10 cellular contexts compared by ENCODE assay signal in the genomic region with DNA sequence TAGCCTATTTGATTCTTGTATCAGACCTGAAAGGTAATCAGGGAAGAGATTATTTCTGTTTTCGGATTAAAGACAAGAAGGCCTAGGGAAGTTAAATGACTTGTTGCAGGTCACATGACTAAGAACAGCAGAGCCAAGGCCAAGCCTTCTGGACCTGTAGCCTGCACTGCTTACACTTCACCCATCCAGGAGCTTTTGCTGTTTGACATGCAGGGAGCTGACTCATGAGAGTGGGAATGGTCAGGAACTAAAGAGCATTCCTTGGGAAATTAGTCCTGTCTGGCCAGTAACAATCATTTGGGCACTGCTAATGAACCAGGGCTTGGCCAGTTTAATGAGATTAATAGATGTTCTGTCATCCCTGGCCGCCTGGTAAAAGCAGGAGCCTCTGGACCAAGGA. TPM values are rescaled to one million over a fixed set of nuclear protein-coding genes. Genes with fewer than 3 reads are reported as not detected.
DNase-seq lines count a peak whose midpoint lies in the region; ATAC-seq lines count a peak whose summit lies in the region.
"Had no signal": no experiment of that assay in that cellular context is flagged by ENCODE, and none has a peak within 500 bp of the region (broad histone marks: within the 10 kb centered on the region; RNA-seq: fewer than 3 reads in every experiment).

No MANE protein-coding gene starts in this region.

- peaks cover 6% of the 10 kb centered on the region for H3K36me3 Mint-ChIP-seq in CD4-positive, CD25-positive, alpha-beta regulatory T cell
- H3K36me3 Mint-ChIP-seq in naive thymus-derived CD4-positive, alpha-beta T cell, result peaks cover 0 to 3% (median 2%) of the 10 kb centered on the region in 5 donors

- peaks cover 19% of the 10 kb centered on the region for H3K36me3 ChIP-seq in CD4-positive, CD25-positive, alpha-beta regulatory T cell (ENCODE audit: control insufficient read depth, insufficient read depth, low read length)
- H3K36me3 ChIP-seq in MG63, result peaks cover 10% of the 10 kb centered on the region; the same call in 1 of the 2 replicates
- H3K36me3 ChIP-seq in naive thymus-derived CD4-positive, alpha-beta T cell (ENCODE audit: control insufficient read depth in 2 of 3, insufficient read depth in 3 of 3, low read length in 3 of 3), result peaks cover 0 to 17% (median 0%) of the 10 kb centered on the region in 3 experiments

- peaks cover 13% of the 10 kb centered on the region for H3K4me1 ChIP-seq in CD4-positive, CD25-positive, alpha-beta regulatory T cell (ENCODE audit: control insufficient read depth, insufficient read depth, low read length, poor library complexity, severe bottlenecking)
- peaks cover 5 to 12% of the 10 kb centered on the region in 2 donors for H3K4me1 ChIP-seq in naive thymus-derived CD4-positive, alpha-beta T cell (ENCODE audit: control insufficient read depth in 2 of 2, insufficient read depth in 2 of 2, low read length in 2 of 2)

- peaks cover 0 to 2% (median 0%) of the 10 kb centered on the region in 7 donors for H3K9me3 Mint-ChIP-seq in CD4-positive, CD25-positive, alpha-beta regulatory T cell
- no peaks in the 10 kb centered on the region for H3K9me3 Mint-ChIP-seq in naive thymus-derived CD4-positive, alpha-beta T cell
- H3K9me3 Mint-ChIP-seq in stimulated activated naive CD8-positive, alpha-beta T cell treated with anti-CD3 and anti-CD28 coated beads, Interleukin-15, amount 100 ng/mL, for 72 hours, result no peaks in the 10 kb centered on the region

- POLR2A ChIA-PET in naive thymus-derived CD4-positive, alpha-beta T cell (lab: Charles Lee), result no interaction called here

- DNase-seq in CD4-positive, CD25-positive, alpha-beta regulatory T cell, result no peak
- DNase-seq in MG63 (peak; percentile 66), dermis blood vessel endothelial cell (peak; percentile 33), occipital lobe (lab: John Stamatoyannopoulos, UW) (no peak), OCI-M2 (lab: John Stamatoyannopoulos, UW; ENCODE audit: unreplicated experiment) (no peak)
- DNase-seq in naive thymus-derived CD4-positive, alpha-beta T cell, result no peak
- DNase-seq in stimulated activated naive CD8-positive, alpha-beta T cell treated with anti-CD3 and anti-CD28 coated beads, Interleukin-15, amount 100 ng/mL, for 72 hours, result no peak
- DNase-seq: left cardiac atrium, NCI-H1105 had no signal

- no peak for ATAC-seq in CD4-positive, CD25-positive, alpha-beta regulatory T cell (ENCODE audit: low read depth in 2 of 2)
- no peak for ATAC-seq in naive thymus-derived CD4-positive, alpha-beta T cell
- no peak for ATAC-seq in HG03039 (IDR thresholded peaks at IDR 0.05; ENCODE audit: unreplicated experiment)
- no peak for ATAC-seq in stimulated activated naive CD8-positive, alpha-beta T cell treated with anti-CD3 and anti-CD28 coated beads, Interleukin-15, amount 100 ng/mL, for 72 hours

- H3K27me3 Mint-ChIP-seq in CD4-positive, CD25-positive, alpha-beta regulatory T cell, result no peaks in the 10 kb centered on the region
- H3K27me3 Mint-ChIP-seq in naive thymus-derived CD4-positive, alpha-beta T cell, result no peaks in the 10 kb centered on the region
- H3K27me3 Mint-ChIP-seq in stimulated activated naive CD8-positive, alpha-beta T cell treated with anti-CD3 and anti-CD28 coated beads, Interleukin-15, amount 100 ng/mL, for 72 hours, result no peaks in the 10 kb centered on the region

- peaks cover 15 to 84% (median 55%) of the 10 kb centered on the region in 4 donors for H3K4me1 Mint-ChIP-seq in CD4-positive, CD25-positive, alpha-beta regulatory T cell
- H3K4me1 Mint-ChIP-seq in naive thymus-derived CD4-positive, alpha-beta T cell, result peaks cover 44 to 87% (median 73%) of the 10 kb centered on the region in 7 donors
- peaks cover 63% of the 10 kb centered on the region for H3K4me1 Mint-ChIP-seq in stimulated activated naive CD8-positive, alpha-beta T cell treated with anti-CD3 and anti-CD28 coated beads, Interleukin-15, amount 100 ng/mL, for 72 hours

- H3K9me3 ChIP-seq in CD4-positive, CD25-positive, alpha-beta regulatory T cell (ENCODE audit: control insufficient read depth in 2 of 2, low read length in 2 of 2), result no peaks in the 10 kb centered on the region
- H3K9me3 ChIP-seq in MG63, result no peaks in the 10 kb centered on the region
- no peaks in the 10 kb centered on the region for H3K9me3 ChIP-seq in naive thymus-derived CD4-positive, alpha-beta T cell (ENCODE audit: control insufficient read depth in 2 of 3, low read length in 3 of 3)

- no peak overlapping the region for H3K4me3 ChIP-seq in CD4-positive, CD25-positive, alpha-beta regulatory T cell (ENCODE audit: low read depth, low read length)
- H3K4me3 ChIP-seq in MG63, result no peak overlapping the region
- H3K4me3 ChIP-seq in naive thymus-derived CD4-positive, alpha-beta T cell (ENCODE audit: low read length), result no peak overlapping the region

- no peaks in the 10 kb centered on the region for H3K27me3 ChIP-seq in CD4-positive, CD25-positive, alpha-beta regulatory T cell (ENCODE audit: control insufficient read depth, insufficient read depth, low read length)
- no peaks in the 10 kb centered on the region for H3K27me3 ChIP-seq in MG63
- H3K27me3 ChIP-seq in naive thymus-derived CD4-positive, alpha-beta T cell (ENCODE audit: control insufficient read depth in 2 of 2, insufficient read depth in 2 of 2, low read length in 2 of 2), result no peaks in the 10 kb centered on the region

- CTCF ChIA-PET in naive thymus-derived CD4-positive, alpha-beta T cell (lab: Charles Lee), result interaction anchor here (0.6 kb wide), 1 partner anchor 526 kb away, joined by 5 read pairs; no protein-coding TSS in a partner anchor

- intact Hi-C loops in naive thymus-derived CD4-positive, alpha-beta T cell (cut with micrococcal nuclease), result loop anchor here (5.0 kb wide), 2 partner anchors 148 to 398 kb away; partner anchors contain the start of gene ACTL10 (in 1 of the 2)

- peak overlapping the region; percentile 60 to 85 (median 68) for H3K27ac Mint-ChIP-seq in CD4-positive, CD25-positive, alpha-beta regulatory T cell
- H3K27ac Mint-ChIP-seq in naive thymus-derived CD4-positive, alpha-beta T cell, result peak overlapping the region in 8 of 9 donors; percentile 9 to 86 (median 32)
- H3K27ac Mint-ChIP-seq in stimulated activated naive CD8-positive, alpha-beta T cell treated with anti-CD3 and anti-CD28 coated beads, Interleukin-15, amount 100 ng/mL, for 72 hours, result no peak overlapping the region

- no peak overlapping the region for H3K4me3 Mint-ChIP-seq in CD4-positive, CD25-positive, alpha-beta regulatory T cell
- H3K4me3 Mint-ChIP-seq in naive thymus-derived CD4-positive, alpha-beta T cell, result no peak overlapping the region
- no peak overlapping the region for H3K4me3 Mint-ChIP-seq in stimulated activated naive CD8-positive, alpha-beta T cell treated with anti-CD3 and anti-CD28 coated beads, Interleukin-15, amount 100 ng/mL, for 72 hours

- H3K27ac ChIP-seq in CD4-positive, CD25-positive, alpha-beta regulatory T cell (ENCODE audit: insufficient read depth, low read length, poor library complexity, severe bottlenecking), result no peak overlapping the region
- H3K27ac ChIP-seq in naive thymus-derived CD4-positive, alpha-beta T cell (ENCODE audit: low read depth, low read length), result no peak overlapping the region

RNA-seq across cellular contexts. Expression of gene EIF2S2, which starts 46.8 kb away (rescaled TPM):
- total RNA-seq in CD4-positive, CD25-positive, alpha-beta regulatory T cell, result 21.6 TPM
- 10 to 100 TPM; 21.1 to 29.0 (median 23.3) TPM for polyA plus RNA-seq in CD4-positive, CD25-positive, alpha-beta regulatory T cell
- 198 and 276 TPM in 2 replicates for total RNA-seq in MG63 (2014; rRNA removed; shearing (Covaris generic); ENCODE audit: low replicate concordance)
- total RNA-seq in dermis blood vessel endothelial cell (90.2 and 151 TPM in 2 replicates), occipital lobe (43.8 TPM)
- total RNA-seq in naive thymus-derived CD4-positive, alpha-beta T cell, result 10 to 100 TPM; 16.8 to 68.4 (median 48.6) TPM
- 10 to 100 TPM; 20.2 to 21.2 TPM for polyA plus RNA-seq in naive thymus-derived CD4-positive, alpha-beta T cell

Comparison
In these comparisons a context has a peak if more than half of its experiments do, and no peak if none do; other contexts are left out.
1. DNase-seq: peak in MG63 (single experiment) and dermis blood vessel endothelial cell (single experiment); none in CD4-positive, CD25-positive, alpha-beta regulatory T cell (0 of 3), naive thymus-derived CD4-positive, alpha-beta T cell (0 of 9), occipital lobe (single experiment), OCI-M2 (single experiment) and stimulated activated naive CD8-positive, alpha-beta T cell treated with anti-CD3 and anti-CD28 coated beads, Interleukin-15, amount 100 ng/mL, for 72 hours (0 of 2).
2. H3K27ac Mint-ChIP-seq: peak in CD4-positive, CD25-positive, alpha-beta regulatory T cell (3 of 3) and naive thymus-derived CD4-positive, alpha-beta T cell (8 of 9); none in stimulated activated naive CD8-positive, alpha-beta T cell treated with anti-CD3 and anti-CD28 coated beads, Interleukin-15, amount 100 ng/mL, for 72 hours (0 of 2).